ENCODE assay signal across 8 cellular contexts in the genomic region with DNA sequence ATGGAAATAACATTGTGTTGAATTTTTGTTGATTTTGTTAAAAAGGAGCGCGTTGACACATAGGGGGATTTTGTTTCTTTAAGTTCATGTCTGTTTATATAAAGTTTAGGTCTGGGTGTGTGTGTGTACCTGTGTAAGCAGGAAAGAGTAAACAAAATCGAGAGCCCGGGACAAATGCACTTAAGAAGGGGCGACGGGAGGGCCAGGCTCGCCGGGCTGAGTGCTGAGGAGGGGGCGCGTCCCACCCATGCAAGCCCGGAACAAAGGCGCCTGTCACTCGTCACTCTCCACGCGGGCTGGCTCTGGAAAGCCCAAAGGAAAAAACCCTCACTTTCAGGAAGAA. TPM values are rescaled to one million over a fixed set of nuclear protein-coding genes. Genes with fewer than 3 reads are reported as not detected.
DNase-seq lines count a peak whose midpoint lies in the region; ATAC-seq and TF ChIP-seq lines count a peak whose summit lies in the region.

No MANE protein-coding gene starts in this region.

- H3K4me3 Mint-ChIP-seq in activated T-cell treated with anti-CD3 and anti-CD28 coated beads, Interleukin-2, amount 50 U/mL, for 72 hours = peak overlapping the region; percentile 85 to 90

- H3K4me1 ChIP-seq in thoracic aorta (ENCODE audit: control insufficient read depth in 1 of 2, low read depth in 2 of 2) = peaks cover 0 to 10% of the 10 kb centered on the region in 2 donors
- H3K4me1 ChIP-seq in PC-9 (replicated peaks; ENCODE audit: insufficient read depth) = peaks cover 12% of the 10 kb centered on the region

- H3K27me3 ChIP-seq in kidney epithelial cell (ENCODE audit: control insufficient read depth, insufficient read depth, low read length) (peaks cover 4% of the 10 kb centered on the region), thoracic aorta (replicated peaks; ENCODE audit: insufficient read depth) (no peaks in the 10 kb centered on the region), PC-9 (ENCODE audit: insufficient read depth, low read depth) (no peaks in the 10 kb centered on the region)

- H3K9me3 Mint-ChIP-seq in activated T-cell treated with anti-CD3 and anti-CD28 coated beads, Interleukin-2, amount 50 U/mL, for 72 hours = no peaks in the 10 kb centered on the region

- no peaks in the 10 kb centered on the region for H3K79me2 ChIP-seq in PC-9 (ENCODE audit: low read depth)

- no peak for TF ChIP-seq CTCF in astrocyte of the cerebellum (IDR thresholded peaks at IDR 0.05; ENCODE audit: low read depth, low read length, missing control alignments)
- no peak for TF ChIP-seq CTCF in kidney epithelial cell (IDR thresholded peaks at IDR 0.05; ENCODE audit: insufficient read depth, low read length, poor library complexity, severe bottlenecking)
- no peak for TF ChIP-seq CTCF in thoracic aorta (IDR thresholded peaks at IDR 0.05)
- no peak for TF ChIP-seq CTCF in PC-9 (conservative IDR thresholded peaks at IDR 0.05)

- peak overlapping the region; percentile 34 for H3K4me3 ChIP-seq in astrocyte of the cerebellum (ENCODE audit: low read depth, low read length)
- H3K4me3 ChIP-seq in kidney epithelial cell (ENCODE audit: low read depth, low read length) = peak overlapping the region; percentile 41
- peak overlapping the region; percentile 59 for H3K4me3 ChIP-seq in thoracic aorta
- H3K4me3 ChIP-seq in PC-9 = no peak overlapping the region

- POLR2A ChIA-PET in PC-9 (lab: Charles Lee; ENCODE audit: unreplicated experiment) = no interaction called here

- peaks cover 44% of the 10 kb centered on the region for H3K27me3 Mint-ChIP-seq in activated T-cell treated with anti-CD3 and anti-CD28 coated beads, Interleukin-2, amount 50 U/mL, for 72 hours (ENCODE audit: low read depth)

- no peak for DNase-seq in activated T-cell treated with anti-CD3 and anti-CD28 coated beads, Interleukin-2, amount 50 U/mL, for 72 hours
- no peak for DNase-seq in activated T-cell treated with anti-CD3 and anti-CD28 coated beads, Interleukin-2, amount 50 U/mL, for 48 hours
- DNase-seq in astrocyte of the cerebellum (ENCODE audit: low read depth) (no peak), kidney epithelial cell (ENCODE audit: low read depth) (no peak), thoracic aorta (ENCODE audit: low spot score) (no peak), PC-9 (no peak), NOMO-1 treated with DMSO at 0.1 percent for 48 hours (lab: John Stamatoyannopoulos, UW; ENCODE audit: unreplicated experiment) (no peak)
- no peak for DNase-seq in stimulated activated CD8-positive, alpha-beta memory T cell treated with anti-CD3 and anti-CD28 coated beads, Interleukin-4, amount 100 ng/mL, for 48 hours

- intact Hi-C loops in PC-9 (cut with micrococcal nuclease; ENCODE audit: unreplicated experiment) = no loop called here

- H3K36me3 Mint-ChIP-seq in activated T-cell treated with anti-CD3 and anti-CD28 coated beads, Interleukin-2, amount 50 U/mL, for 72 hours (ENCODE audit: insufficient read depth in 2 of 2) = peaks cover 0 to 2% of the 10 kb centered on the region in 2 donors

- CTCF ChIA-PET in PC-9 (lab: Charles Lee) = no interaction called here

- H3K27ac ChIP-seq in thoracic aorta (no peak overlapping the region), PC-9 (no peak overlapping the region)

- no peaks in the 10 kb centered on the region for H4K20me1 ChIP-seq in PC-9 (ENCODE audit: insufficient read depth)

- no peaks in the 10 kb centered on the region for H3K36me3 ChIP-seq in kidney epithelial cell (ENCODE audit: control insufficient read depth, insufficient read depth, low read length)
- H3K36me3 ChIP-seq in thoracic aorta = no peaks in the 10 kb centered on the region
- no peaks in the 10 kb centered on the region for H3K36me3 ChIP-seq in PC-9 (ENCODE audit: low read depth)

- H3K27ac Mint-ChIP-seq in activated T-cell treated with anti-CD3 and anti-CD28 coated beads, Interleukin-2, amount 50 U/mL, for 72 hours = peak overlapping the region; percentile 62

- no TSS peak for BruUV-seq in PC-9 (replicated peaks; lab: Mats Ljungman, UMichigan)

- no peaks in the 10 kb centered on the region for H3K9me2 ChIP-seq in PC-9 (ENCODE audit: insufficient read depth)

- ATAC-seq in activated T-cell treated with anti-CD3 and anti-CD28 coated beads, Interleukin-2, amount 50 U/mL, for 72 hours (replicated peaks in 1 of 2) = no peak
- ATAC-seq in thoracic aorta (ENCODE audit: insufficient number of reproducible peaks, low FRiP score, low read depth) = no peak

- in situ Hi-C loops in astrocyte of the cerebellum (cut with HindIII; ENCODE audit: low sequenced_read_pairs) = no loop called here

- peaks cover 25% of the 10 kb centered on the region for H3K4me1 Mint-ChIP-seq in activated T-cell treated with anti-CD3 and anti-CD28 coated beads, Interleukin-2, amount 50 U/mL, for 72 hours (ENCODE audit: low read depth)

- H3K4me2 ChIP-seq in PC-9 = no peak overlapping the region

- H2AFZ ChIP-seq in PC-9 = no peak overlapping the region

- H3F3A ChIP-seq in PC-9 (ENCODE audit: insufficient read depth, low read depth) = peaks cover 1% of the 10 kb centered on the region; the same call in 1 of the 2 replicates

- H3K9me3 ChIP-seq in thoracic aorta = no peaks in the 10 kb centered on the region
- H3K9me3 ChIP-seq in PC-9 (ENCODE audit: insufficient read depth, low read depth) = no peaks in the 10 kb centered on the region

RNA-seq across cellular contexts. Expression of a gene that starts 28.8 kb away (rescaled TPM):
- 1 to 10 TPM; 1.6 to 6.2 TPM for total RNA-seq in activated T-cell treated with anti-CD3 and anti-CD28 coated beads, Interleukin-2, amount 50 U/mL, for 72 hours
- 4.6 and 6.1 TPM in 2 replicates for total RNA-seq in kidney epithelial cell
- total RNA-seq in thoracic aorta = under 1 TPM in 1 of 2 donors, not detected in 1; 0.56 TPM
- total RNA-seq in PC-9 (2021) = 47.4 and 55.5 TPM in 2 replicates

RNA-seq across cellular contexts. Expression of a gene that starts 38.9 kb away (rescaled TPM):
- total RNA-seq in activated T-cell treated with anti-CD3 and anti-CD28 coated beads, Interleukin-2, amount 50 U/mL, for 72 hours = 10 to 100 TPM; 43.5 to 51.4 TPM
- total RNA-seq in kidney epithelial cell (47.0 and 59.9 TPM in 2 replicates), thoracic aorta (10 to 100 TPM; 30.1 to 32.5 TPM), PC-9 (2021) (76.5 and 78.2 TPM in 2 replicates)

RNA-seq across cellular contexts. Expression of a gene that starts 41.7 kb away (rescaled TPM):
- 100 to 1,000 TPM; 306 to 339 TPM for total RNA-seq in activated T-cell treated with anti-CD3 and anti-CD28 coated beads, Interleukin-2, amount 50 U/mL, for 72 hours
- total RNA-seq in kidney epithelial cell (128 and 136 TPM in 2 replicates), thoracic aorta (10 to 100 TPM; 35.6 to 70.1 TPM), PC-9 (2021) (182 and 227 TPM in 2 replicates)
